In the genomic region with DNA sequence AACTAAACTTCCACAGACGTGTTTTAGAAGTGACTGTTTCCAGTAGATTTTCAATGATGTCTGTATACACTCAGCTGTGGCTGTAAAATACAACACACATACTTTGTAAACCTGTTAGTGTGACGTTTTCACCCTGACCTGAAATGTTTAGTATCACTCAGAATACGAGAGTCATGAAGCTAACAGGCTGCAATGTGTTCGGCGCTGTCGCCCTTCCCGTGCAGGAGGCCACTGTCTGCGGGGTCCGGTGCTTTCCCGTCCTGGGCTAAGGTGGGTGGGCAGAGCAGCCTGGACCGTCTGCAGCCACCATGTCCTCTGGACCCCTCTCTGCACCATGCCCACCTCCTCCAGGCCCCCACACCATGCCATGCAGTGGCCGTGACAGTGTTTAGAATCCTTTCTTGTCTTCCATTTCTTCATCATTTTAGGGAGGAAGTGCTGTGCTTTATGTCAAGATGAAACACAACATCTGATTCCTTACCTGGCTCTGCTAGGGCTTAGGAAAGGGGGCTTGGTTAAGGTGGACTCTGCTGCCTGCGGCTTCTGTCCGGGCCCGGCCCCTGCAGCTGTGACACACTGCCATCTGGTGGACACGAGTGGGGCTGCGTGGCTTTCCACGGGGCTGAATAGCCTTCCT, we compare ENCODE assay signal across 8 cellular contexts. TPM values are rescaled to one million over a fixed set of nuclear protein-coding genes. Genes with fewer than 3 reads are reported as not detected.
DNase-seq lines count a peak whose midpoint lies in the region; ATAC-seq, FAIRE-seq and TF ChIP-seq lines count a peak whose summit lies in the region.

No MANE protein-coding gene starts in this region.

- H3K9me3 ChIP-seq in A549 (no peaks in the 10 kb centered on the region), keratinocyte (ENCODE audit: control insufficient read depth, low read depth, low read length) (no peaks in the 10 kb centered on the region)

- peak; percentile 85 to 92 for ATAC-seq in A549

- in situ Hi-C loops in GM13977 (cut with MboI; ENCODE audit: low pct_unique_long_range_greater_than_20kb, low sequenced_read_pairs, unreplicated experiment) (no loop called here), T47D (cut with HindIII; ENCODE audit: low pct_unique_long_range_greater_than_20kb, low sequenced_read_pairs) (no loop called here)

- peaks cover 15 to 17% of the 10 kb centered on the region in 2 experiments for H3K36me3 ChIP-seq in keratinocyte (ENCODE audit: control insufficient read depth in 2 of 2, extremely low read depth in 1 of 2, insufficient read depth in 2 of 2, low read length in 2 of 2)

- H3K4me2 ChIP-seq in A549, result no peak overlapping the region
- H3K4me2 ChIP-seq in keratinocyte (ENCODE audit: control insufficient read depth, extremely low read depth, insufficient read depth, low read depth, low read length), result no peak overlapping the region

- FAIRE-seq in A549 (lab: Jason Lieb, UNC), result no peak
- FAIRE-seq in keratinocyte (lab: Jason Lieb, UNC), result no peak

- H3K4me3 ChIP-seq in A549, result no peak overlapping the region
- no peak overlapping the region for H3K4me3 ChIP-seq in keratinocyte (ENCODE audit: control insufficient read depth in 2 of 3, extremely low read depth in 1 of 3, insufficient read depth in 2 of 3, low read depth in 1 of 3, low read length in 3 of 3)

- peaks cover 21% of the 10 kb centered on the region for H4K20me1 ChIP-seq in keratinocyte (ENCODE audit: control insufficient read depth, extremely low read depth, insufficient read depth, low read length)

- CTCF ChIA-PET in A549 (lab: Yijun Ruan, JAX), result interaction anchor here (0.5 to 11.9 kb wide), 55 partner anchors 11 to 659 kb away, joined by 3 to 295 read pairs (median 6); a partner anchor contains a TSS

- dilution Hi-C loops in keratinocyte (cut with MboI; ENCODE audit: extremely low pct_ligation_motif_present, low sequenced_read_pairs), result no loop called here

- no peaks in the 10 kb centered on the region for H3K27me3 ChIP-seq in keratinocyte (ENCODE audit: control insufficient read depth, extremely low read depth, insufficient read depth, low read length)

- H3K79me2 ChIP-seq in keratinocyte (ENCODE audit: control insufficient read depth, insufficient read depth, low read length), result peaks cover 61% of the 10 kb centered on the region

- TF ChIP-seq POLR2A in A549 (IDR thresholded peaks at IDR 0.05; ENCODE audit: low read length), result no peak

- H3K9me1 ChIP-seq in keratinocyte (ENCODE audit: control insufficient read depth, extremely low read depth, insufficient read depth, low read length), result no peaks in the 10 kb centered on the region

- no peak overlapping the region for H2AFZ ChIP-seq in keratinocyte (ENCODE audit: control insufficient read depth, low read length)

- TF ChIP-seq CTCF in A549 (IDR thresholded peaks at IDR 0.05) (peak; percentile 96), GM13977 (IDR thresholded peaks at IDR 0.05; ENCODE audit: extremely low read depth, insufficient read depth, missing control alignments) (peak; percentile 98), keratinocyte (optimal IDR thresholded peaks at IDR 0.05 in 1 of 3, IDR thresholded peaks at IDR 0.05 in 1 of 3, conservative IDR thresholded peaks at IDR 0.05 in 1 of 3; ENCODE audit: extremely low read depth in 1 of 3, insufficient read depth in 2 of 3, low read length in 3 of 3) (peak; percentile 86 to 98 (median 92))

- DNase-seq in A549 (ENCODE audit: low read depth in 1 of 2, low spot score in 1 of 2) (peak; percentile 67 to 76), GM13977 (ENCODE audit: low spot score) (peak; percentile 83), NCI-H1092 (lab: John Stamatoyannopoulos, UW) (peak; percentile 26), T47D (ENCODE audit: low read depth in 1 of 2, low spot score in 1 of 2) (peak; percentile 56 to 62), keratinocyte (ENCODE audit: low read depth, low spot score) (no peak), NCI-H526 treated with DMSO at 0.1 percent for 48 hours (lab: John Stamatoyannopoulos, UW) (no peak)
- DNase-seq in activated CD4-positive, CD25-positive, alpha-beta regulatory T cell (lab: John Stamatoyannopoulos, UW), result peak; percentile 50 to 75 (median 66)
- DNase-seq in stimulated activated CD4-positive, alpha-beta T cell treated with anti-CD3 and anti-CD28 coated beads, Interleukin-1b, Interleukin-23, amount 100 ng/mL, for 4 hours (ENCODE audit: low read depth in 2 of 2), result peak; percentile 72 to 79

- POLR2A ChIA-PET in A549 (lab: Yijun Ruan, JAX), result no interaction called here

- TF ChIP-seq RAD21 in A549 (conservative IDR thresholded peaks at IDR 0.05 in 1 of 2, IDR thresholded peaks at IDR 0.05 in 1 of 2), result peak; percentile 97 to 98

- H3K9ac ChIP-seq in keratinocyte (ENCODE audit: control insufficient read depth, extremely low read depth, insufficient read depth, low read length), result no peak overlapping the region

- WGBS in A549 (ENCODE audit: missing lambda C conversion rate), result 42% methylated on average over 18 of the region's 18 CpGs

- H3K27ac ChIP-seq in A549 (no peak overlapping the region), keratinocyte (ENCODE audit: control insufficient read depth, insufficient read depth, low read length) (no peak overlapping the region)

- H3K4me1 ChIP-seq in A549 (peaks cover 23% of the 10 kb centered on the region), keratinocyte (ENCODE audit: control insufficient read depth, extremely low read depth, insufficient read depth, low read length) (peaks cover 7% of the 10 kb centered on the region)

- TF ChIP-seq EP300 in A549 (IDR thresholded peaks at IDR 0.05), result no peak

TF ChIP-seq in A549, 52 proteins besides CTCF, POLR2A, EP300 and RAD21:
- TF ChIP-seq, protein P1, sequence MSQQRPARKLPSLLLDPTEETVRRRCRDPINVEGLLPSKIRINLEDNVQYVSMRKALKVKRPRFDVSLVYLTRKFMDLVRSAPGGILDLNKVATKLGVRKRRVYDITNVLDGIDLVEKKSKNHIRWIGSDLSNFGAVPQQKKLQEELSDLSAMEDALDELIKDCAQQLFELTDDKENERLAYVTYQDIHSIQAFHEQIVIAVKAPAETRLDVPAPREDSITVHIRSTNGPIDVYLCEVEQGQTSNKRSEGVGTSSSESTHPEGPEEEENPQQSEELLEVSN (IDR thresholded peaks at IDR 0.05; ENCODE audit: borderline replicate concordance, low read depth), result no peak
- TF ChIP-seq, protein P2, sequence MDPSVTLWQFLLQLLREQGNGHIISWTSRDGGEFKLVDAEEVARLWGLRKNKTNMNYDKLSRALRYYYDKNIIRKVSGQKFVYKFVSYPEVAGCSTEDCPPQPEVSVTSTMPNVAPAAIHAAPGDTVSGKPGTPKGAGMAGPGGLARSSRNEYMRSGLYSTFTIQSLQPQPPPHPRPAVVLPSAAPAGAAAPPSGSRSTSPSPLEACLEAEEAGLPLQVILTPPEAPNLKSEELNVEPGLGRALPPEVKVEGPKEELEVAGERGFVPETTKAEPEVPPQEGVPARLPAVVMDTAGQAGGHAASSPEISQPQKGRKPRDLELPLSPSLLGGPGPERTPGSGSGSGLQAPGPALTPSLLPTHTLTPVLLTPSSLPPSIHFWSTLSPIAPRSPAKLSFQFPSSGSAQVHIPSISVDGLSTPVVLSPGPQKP (IDR thresholded peaks at IDR 0.05; ENCODE audit: low read depth, low read length), result no peak
- no peak for TF ChIP-seq KDM1A (IDR thresholded peaks at IDR 0.05; ENCODE audit: low read depth)
- no peak for TF ChIP-seq ZC3H11A (IDR thresholded peaks at IDR 0.05)
- no peak for TF ChIP-seq CEBPB (IDR thresholded peaks at IDR 0.05)
- TF ChIP-seq MAFK (IDR thresholded peaks at IDR 0.05; ENCODE audit: partially characterized antibody), result peak; percentile 25
- no peak for TF ChIP-seq FOSL2 (IDR thresholded peaks at IDR 0.05)
- no peak for TF ChIP-seq FOSL2 (CRISPR knock-in tag; IDR thresholded peaks at IDR 0.05)
- no peak for TF ChIP-seq HOXB13 (CRISPR knock-in tag; IDR thresholded peaks at IDR 0.05; ENCODE audit: low read depth)
- no peak for TF ChIP-seq PHF8 (IDR thresholded peaks at IDR 0.05; ENCODE audit: borderline replicate concordance, low read depth)
- no peak for TF ChIP-seq HOXB5 (CRISPR knock-in tag; IDR thresholded peaks at IDR 0.05)
- TF ChIP-seq, protein P3, sequence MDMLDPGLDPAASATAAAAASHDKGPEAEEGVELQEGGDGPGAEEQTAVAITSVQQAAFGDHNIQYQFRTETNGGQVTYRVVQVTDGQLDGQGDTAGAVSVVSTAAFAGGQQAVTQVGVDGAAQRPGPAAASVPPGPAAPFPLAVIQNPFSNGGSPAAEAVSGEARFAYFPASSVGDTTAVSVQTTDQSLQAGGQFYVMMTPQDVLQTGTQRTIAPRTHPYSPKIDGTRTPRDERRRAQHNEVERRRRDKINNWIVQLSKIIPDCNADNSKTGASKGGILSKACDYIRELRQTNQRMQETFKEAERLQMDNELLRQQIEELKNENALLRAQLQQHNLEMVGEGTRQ (IDR thresholded peaks at IDR 0.05), result no peak
- TF ChIP-seq FOSB (CRISPR knock-in tag; IDR thresholded peaks at IDR 0.05), result no peak
- no peak for TF ChIP-seq NPAS2 (CRISPR knock-in tag; IDR thresholded peaks at IDR 0.05; ENCODE audit: borderline replicate concordance)
- TF ChIP-seq SMC3 (IDR thresholded peaks at IDR 0.05), result peak; percentile 95
- no peak for TF ChIP-seq ZFP36 (IDR thresholded peaks at IDR 0.05; ENCODE audit: borderline replicate concordance, partially characterized antibody)

RNA-seq across cellular contexts. Expression of a gene that starts 53.8 kb away (rescaled TPM):
- polyA plus RNA-seq in A549 (2011; rRNA removed), result 0.54 and 0.87 TPM in 2 replicates
- polyA plus RNA-seq in A549 (2012; cell fraction: cytosol; rRNA removed), result 0.08 and 0.10 TPM in 2 replicates
- polyA plus RNA-seq in A549 (2012; cell fraction: nucleus; rRNA removed), result 0.12 and 0.17 TPM in 2 replicates
- polyA plus RNA-seq in A549 (2017; fragmentation: RNase III; extraction: RNeasy Plus Mini Kit Qiagen cat#74134 plus additional on column Dnase treatment), result 0.14 to 0.30 TPM (median 0.21 TPM) in 3 replicates
- polyA minus RNA-seq in A549 (2011; rRNA and poly(A)+ RNA removed), result 0.29 and 1.2 TPM in 2 replicates
- polyA plus RNA-seq in keratinocyte, result 0.03 to 0.14 TPM (median 0.08 TPM) in 3 replicates
- 0.34 TPM for polyA plus RNA-seq in keratinocyte (2011; ENCODE audit: low read depth)
- polyA plus RNA-seq in keratinocyte (2011; cell fraction: cytosol; rRNA removed), result 0.04 and 0.06 TPM in 2 replicates
- polyA plus RNA-seq in keratinocyte (2011; cell fraction: nucleus; rRNA removed), result 0.18 and 0.33 TPM in 2 replicates
- 0.06 and 0.21 TPM in 2 replicates for polyA plus RNA-seq in keratinocyte (2012; ENCODE audit: low replicate concordance)
- 0.43 to 0.54 TPM in 2 of 3 replicates, not detected in the other for polyA minus RNA-seq in keratinocyte
- polyA minus RNA-seq in keratinocyte (2011; cell fraction: cytosol; rRNA and poly(A)+ RNA removed), result not detected
- 0.53 and 2.2 TPM in 2 replicates for polyA minus RNA-seq in keratinocyte (2011; cell fraction: nucleus; rRNA and poly(A)+ RNA removed)

Comparison
In these comparisons a context has a peak if more than half of its experiments do, and no peak if none do; other contexts are left out.
1. DNase-seq: peak in A549 (2 of 2), GM13977 (single experiment), NCI-H1092 (single experiment), activated CD4-positive, CD25-positive, alpha-beta regulatory T cell (4 of 4), T47D (2 of 2) and stimulated activated CD4-positive, alpha-beta T cell treated with anti-CD3 and anti-CD28 coated beads, Interleukin-1b, Interleukin-23, amount 100 ng/mL, for 4 hours (2 of 2); none in keratinocyte (single experiment) and NCI-H526 treated with DMSO at 0.1 percent for 48 hours (single experiment).
2. Peak in every context shown above with its lines, with median percentiles within 50 percentile points of each other: CTCF ChIP-seq.